18 cellular contexts compared by ENCODE assay signal in genomic region chr10:122323941-122324675, GRCh38. TPM values are rescaled to one million over a fixed set of nuclear protein-coding genes. Genes with fewer than 3 reads are reported as not detected.
DNase-seq lines count a peak whose midpoint lies in the region; ATAC-seq, FAIRE-seq and TF ChIP-seq lines count a peak whose summit lies in the region.
"Had no signal": no experiment of that assay in that cellular context is flagged by ENCODE, and none has a peak within 500 bp of the region (broad histone marks: within the 10 kb centered on the region; RNA-seq: fewer than 3 reads in every experiment).

No MANE protein-coding gene starts in this region.

- no peak overlapping the region for H3K4me3 ChIP-seq in suprapubic skin
- H3K4me3 ChIP-seq: heart right ventricle, sigmoid colon, stomach had no signal

- DNase-seq in NCI-H2227 treated with DMSO at 0.1 percent for 48 hours (lab: John Stamatoyannopoulos, UW) (peak; percentile 4), NCI-H2227 (lab: John Stamatoyannopoulos, UW; ENCODE audit: unreplicated experiment) (no peak), suprapubic skin (ENCODE audit: low spot score in 2 of 2) (no peak), T-helper 9 cell (no peak), DMS114 treated with DMSO at 0.1 percent for 48 hours (lab: John Stamatoyannopoulos, UW; ENCODE audit: unreplicated experiment) (no peak)
- DNase-seq: Calu3; effector memory CD8-positive, alpha-beta T cell; heart right ventricle; NK-92 treated with Interleukin-12 subunit alpha and Interleukin-12 subunit beta, amount 100 ng/mL, for 24 hours; sigmoid colon; SK-N-SH; stomach had no signal

- no peaks in the 10 kb centered on the region for H3K9me3 ChIP-seq in suprapubic skin

- no peak for TF ChIP-seq CTCF in suprapubic skin (IDR thresholded peaks at IDR 0.05)

- no peak overlapping the region for H3K27ac Mint-ChIP-seq in activated T-helper 17 cell treated with anti-CD3 and anti-CD28 coated beads, Interleukin-2, amount 50 U/mL, for 72 hours
- H3K27ac Mint-ChIP-seq: effector memory CD8-positive, alpha-beta T cell; nephron had no signal

- H3K4me1 ChIP-seq in suprapubic skin = peaks cover 9% of the 10 kb centered on the region
- H3K4me1 ChIP-seq: heart right ventricle, sigmoid colon, stomach had no signal

- no peak overlapping the region for H3K4me3 Mint-ChIP-seq in activated T-helper 17 cell treated with anti-CD3 and anti-CD28 coated beads, Interleukin-2, amount 50 U/mL, for 72 hours
- H3K4me3 Mint-ChIP-seq: effector memory CD8-positive, alpha-beta T cell; nephron had no signal

- H3K27ac ChIP-seq in suprapubic skin = peak overlapping the region; percentile 62
- H3K27ac ChIP-seq: heart right ventricle, sigmoid colon, stomach had no signal

- peak; percentile 98 for FAIRE-seq in islet of Langerhans (lab: Jason Lieb, UNC)
- FAIRE-seq: H54 had no signal

- H3K27me3 ChIP-seq in suprapubic skin = no peaks in the 10 kb centered on the region
- H3K27me3 ChIP-seq: sigmoid colon had no signal

- H3K36me3 Mint-ChIP-seq in activated T-helper 17 cell treated with anti-CD3 and anti-CD28 coated beads, Interleukin-2, amount 50 U/mL, for 72 hours (ENCODE audit: low read depth) = no peaks in the 10 kb centered on the region

- 82% methylated on average over 5 of the region's 5 CpGs for WGBS in suprapubic skin

- peaks cover 4% of the 10 kb centered on the region for H3K9me3 Mint-ChIP-seq in activated T-helper 17 cell treated with anti-CD3 and anti-CD28 coated beads, Interleukin-2, amount 50 U/mL, for 72 hours
- H3K9me3 Mint-ChIP-seq: effector memory CD8-positive, alpha-beta T cell had no signal

- peaks cover 38% of the 10 kb centered on the region for H3K27me3 Mint-ChIP-seq in activated T-helper 17 cell treated with anti-CD3 and anti-CD28 coated beads, Interleukin-2, amount 50 U/mL, for 72 hours

- no peak for TF ChIP-seq POLR2A in suprapubic skin (IDR thresholded peaks at IDR 0.05)

- TF ChIP-seq EP300 in suprapubic skin (IDR thresholded peaks at IDR 0.05) = no peak

- H3K36me3 ChIP-seq in suprapubic skin = no peaks in the 10 kb centered on the region
- H3K36me3 ChIP-seq: heart right ventricle, sigmoid colon, stomach had no signal

- H3K4me1 Mint-ChIP-seq in activated T-helper 17 cell treated with anti-CD3 and anti-CD28 coated beads, Interleukin-2, amount 50 U/mL, for 72 hours = no peaks in the 10 kb centered on the region
- H3K4me1 Mint-ChIP-seq: nephron had no signal

- peak; percentile 34 for ATAC-seq in activated T-helper 17 cell treated with anti-CD3 and anti-CD28 coated beads, Interleukin-2, amount 50 U/mL, for 72 hours (replicated peaks)
- ATAC-seq in GM18502 (IDR thresholded peaks at IDR 0.05; ENCODE audit: poor library complexity, unreplicated experiment) = no peak
- ATAC-seq: effector memory CD8-positive, alpha-beta T cell had no signal

RNA-seq across cellular contexts. Expression of gene PLEKHA1, which starts 50.4 kb away (rescaled TPM):
- 10 to 100 TPM in 1 of 2 donors, 1 to 10 TPM in 1; 2.4 to 13.9 TPM for total RNA-seq in activated T-helper 17 cell treated with anti-CD3 and anti-CD28 coated beads, Interleukin-2, amount 50 U/mL, for 72 hours
- total RNA-seq in suprapubic skin = 10 to 100 TPM; 68.2 to 91.6 (median 78.8) TPM

RNA-seq across cellular contexts. Expression of gene BTBD16, which starts 53.0 kb away (rescaled TPM):
- total RNA-seq in activated T-helper 17 cell treated with anti-CD3 and anti-CD28 coated beads, Interleukin-2, amount 50 U/mL, for 72 hours = not detected
- 10 to 100 TPM in 1 of 4 donors, 1 to 10 TPM in 2, under 1 TPM in 1; 0.85 to 10.2 (median 5.1) TPM for total RNA-seq in suprapubic skin
- total RNA-seq: A673, stomach had no signal

Comparison
In these comparisons a context has a peak if more than half of its experiments do, and no peak if none do; other contexts are left out.
1. RNA of gene PLEKHA1, which starts 50.4 kb away (total RNA-seq): 68.2 to 91.6 TPM in suprapubic skin; 2.4 to 13.9 TPM in activated T-helper 17 cell treated with anti-CD3 and anti-CD28 coated beads, Interleukin-2, amount 50 U/mL, for 72 hours; every median in the first group is over 4 times any median in the second.